10 cellular contexts compared by ENCODE assay signal in the genomic region with DNA sequence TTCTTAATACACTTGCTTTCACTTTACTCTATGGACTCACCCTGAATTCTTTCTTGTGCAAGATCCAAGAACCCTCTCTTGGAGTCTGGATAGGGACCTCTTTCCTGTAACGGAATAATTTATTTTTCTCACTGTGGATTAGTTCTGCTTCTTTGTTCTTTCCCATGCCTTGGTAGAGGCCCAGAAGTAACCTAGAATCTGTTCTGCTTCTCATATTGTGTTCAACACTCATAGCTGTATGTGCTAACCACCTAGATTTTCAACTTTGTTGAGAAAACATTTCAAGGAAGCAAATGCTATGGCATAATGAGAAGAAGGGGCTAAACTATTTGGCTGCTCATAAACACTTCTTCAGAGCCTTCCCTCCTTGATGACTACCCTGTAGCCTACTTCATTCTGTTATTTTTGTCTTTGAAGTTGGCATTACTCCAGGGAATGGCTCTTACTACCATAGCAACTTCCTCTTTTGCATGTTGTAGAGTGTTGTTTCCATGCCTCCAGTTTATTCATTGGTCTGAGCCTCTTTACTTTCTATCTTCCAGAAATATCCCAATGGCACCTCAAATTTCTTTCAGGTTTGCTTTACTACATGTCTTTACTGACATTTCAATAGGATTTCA.
A peak's percentile ranks its signal among the peaks of the same experiment; 100 is the strongest.
DNase-seq lines count a peak whose midpoint lies in the region; ATAC-seq and TF ChIP-seq lines count a peak whose summit lies in the region.
"Had no signal": no experiment of that assay in that cellular context is flagged by ENCODE, and none has a peak within 500 bp of the region (broad histone marks: within the 10 kb centered on the region; RNA-seq: fewer than 3 reads in every experiment).

No MANE protein-coding gene starts in this region.

- peak; percentile 52 for ATAC-seq in GM19395 (IDR thresholded peaks at IDR 0.05; ENCODE audit: unreplicated experiment)
- no peak for ATAC-seq in HG03571 (IDR thresholded peaks at IDR 0.05; ENCODE audit: unreplicated experiment)
- ATAC-seq: activated T-cell treated with anti-CD3 and anti-CD28 coated beads, Interleukin-2, amount 50 U/mL, for 72 hours had no signal

- TF ChIP-seq CTCF in brain microvascular endothelial cell (IDR thresholded peaks at IDR 0.05; ENCODE audit: low read depth, low read length, missing control alignments), result no peak
- no peak for TF ChIP-seq CTCF in osteoblast (IDR thresholded peaks at IDR 0.05; ENCODE audit: extremely low read depth, low read depth, low read length)
- TF ChIP-seq CTCF in SK-N-SH (IDR thresholded peaks at IDR 0.05), result no peak

- H3K9ac ChIP-seq in SK-N-SH, result no peak overlapping the region

- H3K27me3 ChIP-seq in brain microvascular endothelial cell (replicated peaks) (no peaks in the 10 kb centered on the region), osteoblast (ENCODE audit: insufficient read depth, low read length) (no peaks in the 10 kb centered on the region), SK-N-SH (ENCODE audit: insufficient read depth) (no peaks in the 10 kb centered on the region)
- H3K27me3 ChIP-seq: vagina had no signal

- H3K4me2 ChIP-seq in osteoblast (ENCODE audit: insufficient read depth, low read length) (no peak overlapping the region), SK-N-SH (no peak overlapping the region)

- H3K27ac ChIP-seq in brain microvascular endothelial cell (no peak overlapping the region), osteoblast (ENCODE audit: low read depth, low read length) (no peak overlapping the region), SK-N-SH (ENCODE audit: low read depth in 2 of 2, low read length in 1 of 2) (no peak overlapping the region)
- H3K27ac ChIP-seq: vagina had no signal

- 76% methylated on average over 1 of the region's 1 CpG for WGBS in SK-N-SH (ENCODE audit: low lambda C conversion rate)

- POLR2A ChIA-PET in SK-N-SH (lab: Yijun Ruan, JAX), result no interaction called here

- in situ Hi-C loops in KBM-7 (cut with MboI; ENCODE audit: low pct_unique_long_range_greater_than_20kb, low sequenced_read_pairs) (no loop called here), brain microvascular endothelial cell (cut with HindIII; ENCODE audit: low pct_ligation_motif_present, low sequenced_read_pairs) (no loop called here)

- H3K9me3 ChIP-seq in osteoblast (ENCODE audit: low read depth, low read length) (peaks cover 2% of the 10 kb centered on the region), SK-N-SH (peaks cover 17% of the 10 kb centered on the region)
- H3K9me3 ChIP-seq: vagina had no signal

- H3F3A ChIP-seq in SK-N-SH (replicated peaks; ENCODE audit: insufficient read depth), result no peaks in the 10 kb centered on the region

- H3K9me2 ChIP-seq in SK-N-SH, result no peaks in the 10 kb centered on the region

- CTCF ChIA-PET in SK-N-SH (lab: Yijun Ruan, JAX), result no interaction called here

- H3K4me3 ChIP-seq in brain microvascular endothelial cell (ENCODE audit: low read depth, low read length), result no peak overlapping the region
- H3K4me3 ChIP-seq in osteoblast (ENCODE audit: insufficient read depth, low read length), result no peak overlapping the region
- H3K4me3 ChIP-seq in SK-N-SH (ENCODE audit: low read depth in 2 of 2, low read length in 1 of 2), result no peak overlapping the region
- H3K4me3 ChIP-seq: vagina had no signal

- no peaks in the 10 kb centered on the region for H4K20me1 ChIP-seq in osteoblast (ENCODE audit: insufficient read depth, low read length)
- no peaks in the 10 kb centered on the region for H4K20me1 ChIP-seq in SK-N-SH (ENCODE audit: insufficient read depth)

- DNase-seq in KBM-7, result peak; percentile 93
- peak; percentile 14 for DNase-seq in brain microvascular endothelial cell
- DNase-seq in osteoblast (ENCODE audit: insufficient read length, low spot score, missing footprints), result peak; percentile 36
- DNase-seq in GM03348 (ENCODE audit: low spot score), result no peak
- no peak for DNase-seq in SK-N-SH
- DNase-seq: activated T-cell treated with anti-CD3 and anti-CD28 coated beads, Interleukin-2, amount 50 U/mL, for 72 hours; stimulated activated CD4-positive, alpha-beta T cell treated with anti-CD3 and anti-CD28 coated beads, Interleukin-4, amount 100 ng/mL, for 24 hours had no signal

- TF ChIP-seq RAD21 in SK-N-SH (IDR thresholded peaks at IDR 0.05; ENCODE audit: low read length), result no peak

- no peak overlapping the region for H2AFZ ChIP-seq in osteoblast (ENCODE audit: low read length)
- H2AFZ ChIP-seq in SK-N-SH (ENCODE audit: low read depth), result no peak overlapping the region

- H3K79me2 ChIP-seq in osteoblast (ENCODE audit: insufficient read depth, low read length) (no peaks in the 10 kb centered on the region), SK-N-SH (ENCODE audit: insufficient read depth) (no peaks in the 10 kb centered on the region)

- H3K4me1 ChIP-seq in osteoblast (ENCODE audit: insufficient read depth, low read length), result no peaks in the 10 kb centered on the region
- no peaks in the 10 kb centered on the region for H3K4me1 ChIP-seq in SK-N-SH (ENCODE audit: control insufficient read depth in 1 of 2, insufficient read depth in 2 of 2, low read depth in 1 of 2, low read length in 1 of 2)
- H3K4me1 ChIP-seq: vagina had no signal

- no peaks in the 10 kb centered on the region for H3K36me3 ChIP-seq in brain microvascular endothelial cell (replicated peaks)
- no peaks in the 10 kb centered on the region for H3K36me3 ChIP-seq in osteoblast (ENCODE audit: insufficient read depth, low read length)
- H3K36me3 ChIP-seq in SK-N-SH (replicated peaks in 1 of 2; ENCODE audit: control insufficient read depth in 1 of 2, insufficient read depth in 2 of 2, low read length in 1 of 2), result no peaks in the 10 kb centered on the region
- H3K36me3 ChIP-seq: vagina had no signal

- TF ChIP-seq EP300 in SK-N-SH (IDR thresholded peaks at IDR 0.05; ENCODE audit: borderline replicate concordance in 1 of 2, low read depth in 1 of 2, low read length in 1 of 2), result no peak

TF ChIP-seq in SK-N-SH, 30 proteins besides CTCF, POLR2A, EP300 and RAD21:
- no peak for TF ChIP-seq TCF12 (IDR thresholded peaks at IDR 0.05)
- TF ChIP-seq TAF1 (IDR thresholded peaks at IDR 0.05; ENCODE audit: borderline replicate concordance, low read depth, low read length), result no peak
- TF ChIP-seq TEAD4 (IDR thresholded peaks at IDR 0.05; ENCODE audit: borderline replicate concordance, insufficient read depth), result no peak
- no peak for TF ChIP-seq MEF2A (IDR thresholded peaks at IDR 0.05; ENCODE audit: borderline replicate concordance, low read depth)
- no peak for TF ChIP-seq MXI1 (IDR thresholded peaks at IDR 0.05; ENCODE audit: low read depth, low read length)
- TF ChIP-seq MAX (IDR thresholded peaks at IDR 0.05; ENCODE audit: low read depth), result no peak
- no peak for TF ChIP-seq USF1 (IDR thresholded peaks at IDR 0.05; ENCODE audit: borderline replicate concordance, low read depth)
- no peak for TF ChIP-seq NFIC (IDR thresholded peaks at IDR 0.05; ENCODE audit: borderline replicate concordance)
- TF ChIP-seq NRF1 (IDR thresholded peaks at IDR 0.05; ENCODE audit: low read depth, low read length), result no peak
- no peak for TF ChIP-seq IRF3 (IDR thresholded peaks at IDR 0.05; ENCODE audit: low read depth, low read length)
- no peak for TF ChIP-seq SIN3A (IDR thresholded peaks at IDR 0.05; ENCODE audit: borderline replicate concordance, low read depth, low read length)
- no peak for TF ChIP-seq EZH2phosphoT487 (IDR thresholded peaks at IDR 0.05; ENCODE audit: borderline replicate concordance, low read depth)
- no peak for TF ChIP-seq FOXJ3 (CRISPR knock-in tag; IDR thresholded peaks at IDR 0.05)
- TF ChIP-seq RXRA (IDR thresholded peaks at IDR 0.05; ENCODE audit: borderline replicate concordance, low read depth), result no peak
- no peak for TF ChIP-seq GATA2 (CRISPR knock-in tag; IDR thresholded peaks at IDR 0.05)
- TF ChIP-seq FOXM1 (IDR thresholded peaks at IDR 0.05; ENCODE audit: low read depth), result no peak
- TF ChIP-seq JUND (IDR thresholded peaks at IDR 0.05), result no peak
- TF ChIP-seq POLR2AphosphoS5 (IDR thresholded peaks at IDR 0.05; ENCODE audit: low read depth, low read length), result no peak
- TF ChIP-seq RCOR1 (IDR thresholded peaks at IDR 0.05; ENCODE audit: low read length), result no peak

Comparison
In these comparisons a context has a peak if more than half of its experiments do, and no peak if none do; other contexts are left out.
1. DNase-seq: peak in KBM-7 (single experiment), brain microvascular endothelial cell (single experiment) and osteoblast (single experiment); none in GM03348 (single experiment) and SK-N-SH (single experiment).